ENCODE assay signal across 13 cellular contexts in the genomic region with DNA sequence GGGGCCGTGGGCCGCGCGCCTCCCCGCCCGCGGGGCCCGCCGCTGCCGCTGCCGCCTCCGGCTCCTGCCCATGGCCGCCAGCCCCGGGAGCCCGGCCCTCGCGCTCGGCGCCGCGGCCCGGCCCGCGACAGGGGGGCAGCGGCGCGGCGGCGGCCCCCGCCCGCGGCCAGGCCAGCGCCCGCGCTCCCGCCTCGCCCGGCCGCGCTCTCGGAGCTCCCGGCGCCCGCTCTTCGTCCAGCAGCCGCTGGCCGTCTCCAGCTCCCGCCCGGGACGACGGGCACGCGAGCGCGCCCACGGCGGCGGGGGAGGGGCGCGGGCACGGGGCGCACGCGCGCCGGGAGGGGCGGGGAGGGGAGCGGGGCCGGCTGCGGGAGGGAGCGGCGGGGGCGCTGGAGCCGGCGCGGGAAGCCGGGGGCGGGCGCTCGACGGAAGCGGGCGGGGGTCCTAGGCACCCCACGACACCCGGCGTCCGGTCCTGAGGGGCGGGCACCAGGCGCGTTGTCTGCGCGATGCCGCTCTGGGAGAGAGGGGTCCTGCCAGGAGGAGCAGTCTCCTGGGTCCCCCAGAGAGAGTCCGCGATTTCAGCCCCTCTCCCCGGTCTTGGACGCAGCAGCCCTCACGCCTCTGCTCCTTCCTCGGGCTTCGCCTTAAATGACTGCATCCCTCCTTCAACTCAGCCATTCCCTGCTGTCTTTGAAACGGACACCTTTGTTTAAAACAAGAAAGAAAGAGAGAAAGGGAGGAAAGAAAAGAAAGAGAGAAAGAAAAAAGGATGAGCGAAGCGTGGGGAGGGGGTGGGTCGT. TPM values are rescaled to one million over a fixed set of nuclear protein-coding genes. Genes with fewer than 3 reads are reported as not detected.
DNase-seq lines count a peak whose midpoint lies in the region; ATAC-seq and TF ChIP-seq lines count a peak whose summit lies in the region.
"Had no signal": no experiment of that assay in that cellular context is flagged by ENCODE, and none has a peak within 500 bp of the region (broad histone marks: within the 10 kb centered on the region; RNA-seq: fewer than 3 reads in every experiment).

No MANE protein-coding gene starts in this region.

- TF ChIP-seq CTCF in left ventricle myocardium inferior (IDR thresholded peaks at IDR 0.05; ENCODE audit: borderline replicate concordance) (no peak), right atrium auricular region (IDR thresholded peaks at IDR 0.05) (no peak)

- DNase-seq in left ventricle myocardium inferior (no peak), right atrium auricular region (ENCODE audit: low spot score) (no peak), SJCRH30 (peak in 1 of 2 experiments; percentile 7), left kidney (ENCODE audit: low read depth, low spot score) (peak; percentile 27), NCI-H1436 (lab: John Stamatoyannopoulos, UW) (no peak), globus pallidus (ENCODE audit: low spot score) (no peak)
- DNase-seq: DMS153, kidney glomerular epithelial cell, NCI-H446 treated with DMSO at 0.1 percent for 48 hours, T1000 had no signal

- H3K27me3 ChIP-seq in left ventricle myocardium inferior (ENCODE audit: low read depth): peaks cover 17% of the 10 kb centered on the region
- H3K27me3 ChIP-seq in right atrium auricular region: peaks cover 0 to 11% of the 10 kb centered on the region in 2 donors
- H3K27me3 ChIP-seq in SJCRH30: no peaks in the 10 kb centered on the region

- H3K27ac ChIP-seq in left ventricle myocardium inferior (replicated peaks): no peak overlapping the region
- no peak overlapping the region for H3K27ac ChIP-seq in right atrium auricular region
- H3K27ac ChIP-seq in SJCRH30: no peak overlapping the region
- no peak overlapping the region for H3K27ac ChIP-seq in urinary bladder (ENCODE audit: low read depth)

- 2% methylated on average over 66 of the region's 104 CpGs for WGBS in urinary bladder

- H3K4me3 ChIP-seq in left ventricle myocardium inferior: peak overlapping the region; percentile 65
- peak overlapping the region in 1 of 2 donors; percentile 51 for H3K4me3 ChIP-seq in right atrium auricular region
- H3K4me3 ChIP-seq in SJCRH30: peak overlapping the region; percentile 56
- peak overlapping the region; percentile 54 for H3K4me3 ChIP-seq in urinary bladder (ENCODE audit: low read depth, low read length)

- peaks cover 9% of the 10 kb centered on the region for H3K4me1 ChIP-seq in left ventricle myocardium inferior
- peaks cover 0 to 16% of the 10 kb centered on the region in 2 donors for H3K4me1 ChIP-seq in right atrium auricular region
- no peaks in the 10 kb centered on the region for H3K4me1 ChIP-seq in SJCRH30
- H3K4me1 ChIP-seq in urinary bladder (ENCODE audit: insufficient read depth): no peaks in the 10 kb centered on the region

- ATAC-seq in activated CD4-positive, CD25-positive, alpha-beta regulatory T cell treated with anti-CD3 and anti-CD28 coated beads, Interleukin-2, amount 50 U/mL, for 24 hours: no peak

- H3K9me3 ChIP-seq in left ventricle myocardium inferior (replicated peaks) (no peaks in the 10 kb centered on the region), right atrium auricular region (no peaks in the 10 kb centered on the region), SJCRH30 (replicated peaks) (no peaks in the 10 kb centered on the region)

- H3K36me3 ChIP-seq in left ventricle myocardium inferior (no peaks in the 10 kb centered on the region), right atrium auricular region (no peaks in the 10 kb centered on the region), SJCRH30 (no peaks in the 10 kb centered on the region), urinary bladder (ENCODE audit: insufficient read depth) (no peaks in the 10 kb centered on the region)

- intact Hi-C loops in left ventricle myocardium inferior (cut with micrococcal nuclease): no loop called here

RNA-seq across cellular contexts. Expression of a gene that starts 0.5 kb away (rescaled TPM):
- total RNA-seq in left ventricle myocardium inferior: 4.5 TPM
- total RNA-seq in right atrium auricular region: 1 to 10 TPM; 2.1 to 7.1 TPM
- 7.1 and 9.1 TPM in 2 replicates for total RNA-seq in SJCRH30 (2014; rRNA removed; shearing (Covaris generic))
- total RNA-seq in urinary bladder: 6.6 TPM
- 28.0 TPM for polyA plus RNA-seq in urinary bladder

RNA-seq across cellular contexts. Expression of a gene that starts 36.4 kb away (rescaled TPM):
- total RNA-seq in left ventricle myocardium inferior: 123 TPM
- 100 to 1,000 TPM; 219 to 238 TPM for total RNA-seq in right atrium auricular region
- total RNA-seq in SJCRH30 (2014; rRNA removed; shearing (Covaris generic)): 131 and 177 TPM in 2 replicates
- 102 TPM for total RNA-seq in urinary bladder
- polyA plus RNA-seq in urinary bladder: 326 TPM

RNA-seq across cellular contexts. Expression of a gene that starts 36.7 kb away (rescaled TPM):
- total RNA-seq in left ventricle myocardium inferior (72.5 TPM), right atrium auricular region (100 to 1,000 TPM; 116 to 135 TPM), urinary bladder (21.0 TPM)
- 34.3 and 35.0 TPM in 2 replicates for total RNA-seq in SJCRH30 (2014; rRNA removed; shearing (Covaris generic))
- polyA plus RNA-seq in urinary bladder: 67.4 TPM

RNA-seq across cellular contexts. Expression of a gene that starts 50.0 kb away (rescaled TPM):
- total RNA-seq in left ventricle myocardium inferior (52.8 TPM), right atrium auricular region (10 to 100 TPM; 19.4 to 24.6 TPM), urinary bladder (4.3 TPM)
- total RNA-seq in SJCRH30 (2014; rRNA removed; shearing (Covaris generic)): 17.9 and 33.6 TPM in 2 replicates
- polyA plus RNA-seq in urinary bladder: 2.3 TPM
- total RNA-seq: HT1080 had no signal

RNA-seq across cellular contexts. Expression of a gene that starts 55.1 kb away (rescaled TPM):
- 4.0 TPM for total RNA-seq in left ventricle myocardium inferior
- 1 to 10 TPM; 6.3 to 7.0 TPM for total RNA-seq in right atrium auricular region
- total RNA-seq in SJCRH30 (2014; rRNA removed; shearing (Covaris generic)): 14.2 and 14.7 TPM in 2 replicates
- 5.6 TPM for total RNA-seq in urinary bladder
- 12.7 TPM for polyA plus RNA-seq in urinary bladder
